1 cellular context compared by ENCODE assay signal in genomic region chr20:53606364-53606985, GRCh38.
A peak's percentile ranks its signal among the peaks of the same experiment; 100 is the strongest.
TF ChIP-seq lines count a peak whose summit lies in the region.

No MANE protein-coding gene starts in this region.

TF ChIP-seq in K562, 482 proteins besides CTCF, POLR2A, EP300 and RAD21 (continued from another document and continues in another):
- TF ChIP-seq MLLT1 (IDR thresholded peaks at IDR 0.05) (no peak), YBX1 (IDR thresholded peaks at IDR 0.05) (no peak), KDM4B (IDR thresholded peaks at IDR 0.05; ENCODE audit: borderline replicate concordance in 2 of 2, low read depth in 1 of 2) (no peak), ZKSCAN3 (CRISPR knock-in tag; IDR thresholded peaks at IDR 0.05) (no peak), BACH1 (tag; IDR thresholded peaks at IDR 0.05) (peak; percentile 61; the same call in 1 of the 2 replicates), RERE (CRISPR knock-in tag; IDR thresholded peaks at IDR 0.05; ENCODE audit: borderline replicate concordance) (no peak), ZBTB11 (CRISPR knock-in tag; IDR thresholded peaks at IDR 0.05) (peak in 1 of 3 experiments; percentile 92; a peak in 2 of 6 replicates), MEF2A (IDR thresholded peaks at IDR 0.05; ENCODE audit: control insufficient read depth, low read depth, low read length) (no peak), SFPQ (IDR thresholded peaks at IDR 0.05; ENCODE audit: low read depth, low read length) (no peak), ZNF12 (CRISPR knock-in tag; IDR thresholded peaks at IDR 0.05) (no peak), PHF8 (IDR thresholded peaks at IDR 0.05; ENCODE audit: borderline replicate concordance, low read length) (no peak), TCF15 (CRISPR knock-in tag; IDR thresholded peaks at IDR 0.05) (peak; percentile 21; the same call in 1 of the 2 replicates), ZBTB5 (IDR thresholded peaks at IDR 0.05) (no peak), NUFIP1 (IDR thresholded peaks at IDR 0.05; ENCODE audit: partially characterized antibody) (no peak), ZNF592 (IDR thresholded peaks at IDR 0.05) (peak; percentile 89), CTBP1 (IDR thresholded peaks at IDR 0.05; ENCODE audit: borderline replicate concordance) (no peak), ZNF699 (CRISPR knock-in tag; IDR thresholded peaks at IDR 0.05; ENCODE audit: insufficient replicate concordance) (no peak), ZBTB2 (IDR thresholded peaks at IDR 0.05) (no peak)
